In the genomic region with DNA sequence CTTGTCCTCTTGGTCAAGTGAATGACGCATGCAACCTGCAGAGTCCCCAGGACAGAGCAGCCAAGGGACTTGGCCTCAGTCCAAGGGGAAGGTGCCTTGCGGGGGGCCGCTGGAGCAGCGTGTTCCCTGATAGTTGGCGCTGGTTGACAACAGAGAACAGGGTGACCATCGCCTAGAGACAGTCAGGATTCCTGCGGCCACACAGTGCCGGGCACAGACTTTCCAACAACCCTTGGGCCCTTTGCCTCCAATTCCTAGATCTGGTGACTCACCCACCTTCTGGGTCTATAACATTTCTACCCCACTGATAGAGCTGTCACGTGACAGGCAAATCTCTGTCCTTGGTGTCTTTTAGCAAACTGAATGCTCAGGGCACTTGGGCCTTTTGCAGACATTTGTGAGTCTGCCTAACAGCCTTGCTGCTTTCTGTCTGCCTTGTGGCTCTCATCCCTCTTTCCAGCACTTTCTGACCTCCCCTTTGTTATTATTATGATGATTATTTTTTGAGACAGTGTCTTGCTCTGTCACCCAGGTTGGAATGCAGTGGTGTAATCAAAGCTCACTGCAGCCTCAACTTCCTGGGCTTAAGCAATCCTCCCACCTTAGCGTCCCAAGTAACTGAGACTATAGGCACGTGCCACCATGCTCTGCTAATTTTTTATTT, we compare ENCODE assay signal across 18 cellular contexts. TPM values are rescaled to one million over a fixed set of nuclear protein-coding genes. Genes with fewer than 3 reads are reported as not detected.
DNase-seq lines count a peak whose midpoint lies in the region; ATAC-seq and TF ChIP-seq lines count a peak whose summit lies in the region.
"Had no signal": no experiment of that assay in that cellular context is flagged by ENCODE, and none has a peak within 500 bp of the region (broad histone marks: within the 10 kb centered on the region; RNA-seq: fewer than 3 reads in every experiment).

No MANE protein-coding gene starts in this region.

- 100% methylated on average over 1 of the region's 11 CpGs; no CpG with 5 or more reads in 1 of the 2 experiments for WGBS in IMR-90 (ENCODE audit: extremely low coverage in 2 of 2, insufficient read length in 1 of 2), 2 experiments
- WGBS in mesenchymal stem cell = 92% methylated on average over 11 of the region's 11 CpGs

- H3K4ac ChIP-seq in IMR-90 (ENCODE audit: low read depth, low read length) = peak overlapping the region; percentile 57
- no peak overlapping the region for H3K4ac ChIP-seq in mesenchymal stem cell (ENCODE audit: low read depth in 1 of 2, low read length in 2 of 2)

- H2BK20ac ChIP-seq in IMR-90 (ENCODE audit: low read depth, low read length) = peak overlapping the region; percentile 29

- peaks cover 90% of the 10 kb centered on the region for H3K36me3 Mint-ChIP-seq in Caco-2 (ENCODE audit: insufficient read depth, unreplicated experiment)

- no peak for TF ChIP-seq RAD21 in IMR-90 (IDR thresholded peaks at IDR 0.05; ENCODE audit: low read length)

- peak overlapping the region; percentile 70 for H2AK9ac ChIP-seq in IMR-90 (replicated peaks; ENCODE audit: low read depth, low read length, poor library complexity)

- DNase-seq in Caco-2 (no peak), IMR-90 (peak; percentile 61), brain microvascular endothelial cell (peak; percentile 14), mesenchymal stem cell (peak; percentile 28), NCI-H526 (lab: John Stamatoyannopoulos, UW) (no peak), islet precursor cell (no peak)
- DNase-seq in activated T-cell treated with anti-CD3 and anti-CD28 coated beads, Interleukin-2, amount 50 U/mL, for 48 hours = no peak
- DNase-seq: ACHN; CD8-positive, alpha-beta memory T cell; NCI-H1436 treated with DMSO at 0.1 percent for 48 hours; NCI-H2227 treated with DMSO at 0.1 percent for 48 hours; NCI-H524 treated with DMSO at 0.1 percent for 48 hours; NK-92 treated with Interleukin-12 subunit alpha and Interleukin-12 subunit beta, amount 100 ng/mL, for 24 hours; OCI-M1; Right ventricle myocardium superior had no signal

- H2BK15ac ChIP-seq in IMR-90 (ENCODE audit: low read depth, low read length) (no peak overlapping the region), mesenchymal stem cell (ENCODE audit: low read depth, poor library complexity, severe bottlenecking) (no peak overlapping the region)

- H4K5ac ChIP-seq in IMR-90 (ENCODE audit: low read depth, low read length) = no peak overlapping the region

- CTCF ChIA-PET in Caco-2 (lab: Charles Lee) (no interaction called here), IMR-90 (lab: Yijun Ruan, JAX) (no interaction called here)

- in situ Hi-C loops in IMR-90 (cut with MboI; ENCODE audit: low sequenced_read_pairs) (no loop called here), brain microvascular endothelial cell (cut with HindIII; ENCODE audit: low pct_ligation_motif_present, low sequenced_read_pairs) (no loop called here)

- ATAC-seq in IMR-90 (ENCODE audit: low read depth) (peak; percentile 87), HG02884 (IDR thresholded peaks at IDR 0.05; ENCODE audit: unreplicated experiment) (no peak)
- ATAC-seq: SK-N-SH treated with all-trans-retinoic acid at 6 μM for 48 hours had no signal

- dilution Hi-C loops in IMR-90 (cut with HindIII; ENCODE audit: low sequenced_read_pairs, unreplicated experiment) = no loop called here

- no peaks in the 10 kb centered on the region for H3K9me3 Mint-ChIP-seq in Caco-2 (ENCODE audit: unreplicated experiment)
- H3K9me3 Mint-ChIP-seq: CD8-positive, alpha-beta memory T cell had no signal

- no peak overlapping the region for H3K4me3 Mint-ChIP-seq in Caco-2 (ENCODE audit: unreplicated experiment)
- H3K4me3 Mint-ChIP-seq: CD8-positive, alpha-beta memory T cell had no signal

- H4K20me1 ChIP-seq in IMR-90 (ENCODE audit: insufficient read depth, low read length) = peaks cover 27% of the 10 kb centered on the region

- POLR2A ChIA-PET in Caco-2 (lab: Charles Lee) = no interaction called here
- POLR2A ChIA-PET in IMR-90 (lab: Charles Lee; ENCODE audit: unreplicated experiment) = no interaction called here

- H3K4me1 ChIP-seq in Caco-2 = no peaks in the 10 kb centered on the region
- H3K4me1 ChIP-seq in IMR-90 (ENCODE audit: control insufficient read depth, insufficient read depth, low read length) = peaks cover 5% of the 10 kb centered on the region
- peaks cover 20% of the 10 kb centered on the region for H3K4me1 ChIP-seq in mesenchymal stem cell (ENCODE audit: control insufficient read depth, insufficient read depth, low read depth, low read length)

- H3K9ac ChIP-seq in IMR-90 (ENCODE audit: low read depth, low read length) (no peak overlapping the region), mesenchymal stem cell (ENCODE audit: low read length) (no peak overlapping the region)

- H3K27ac ChIP-seq in IMR-90 (ENCODE audit: insufficient read depth, low read length) = peak overlapping the region; percentile 42
- H3K27ac ChIP-seq in brain microvascular endothelial cell = no peak overlapping the region
- no peak overlapping the region for H3K27ac ChIP-seq in mesenchymal stem cell (ENCODE audit: low read length, poor library complexity, severe bottlenecking)

- no peak overlapping the region for H3K14ac ChIP-seq in IMR-90 (replicated peaks; ENCODE audit: low read depth, low read length)
- H3K14ac ChIP-seq in mesenchymal stem cell (ENCODE audit: low read length in 2 of 2) = no peak overlapping the region

- no peak for TF ChIP-seq POLR2A in IMR-90 (IDR thresholded peaks at IDR 0.05; ENCODE audit: low read depth, low read length)

- no peak overlapping the region for H3K4me3 ChIP-seq in Caco-2 (ENCODE audit: low read depth, low read length)
- H3K4me3 ChIP-seq in IMR-90 (ENCODE audit: insufficient read depth, low read depth, low read length) = no peak overlapping the region
- no peak overlapping the region for H3K4me3 ChIP-seq in brain microvascular endothelial cell (ENCODE audit: low read depth, low read length)
- H3K4me3 ChIP-seq in mesenchymal stem cell (ENCODE audit: insufficient read depth in 1 of 2, low read depth in 1 of 2, low read length in 2 of 2) = no peak overlapping the region

- no peaks in the 10 kb centered on the region for H3K27me3 Mint-ChIP-seq in Caco-2 (ENCODE audit: insufficient read depth, unreplicated experiment)
- H3K27me3 Mint-ChIP-seq: CD8-positive, alpha-beta memory T cell had no signal

- H3K27me3 ChIP-seq in Caco-2 (replicated peaks; ENCODE audit: control insufficient read depth, insufficient read depth, low read length) (no peaks in the 10 kb centered on the region), IMR-90 (ENCODE audit: control insufficient read depth, insufficient read depth, low read length) (no peaks in the 10 kb centered on the region), brain microvascular endothelial cell (replicated peaks) (no peaks in the 10 kb centered on the region), mesenchymal stem cell (ENCODE audit: control insufficient read depth in 1 of 2, insufficient read depth in 1 of 2, low read length in 2 of 2) (no peaks in the 10 kb centered on the region)

- H4K91ac ChIP-seq in IMR-90 (ENCODE audit: insufficient read depth, low read depth, low read length) (no peak overlapping the region; the same call in 1 of the 2 replicates), mesenchymal stem cell (ENCODE audit: low read length) (no peak overlapping the region)

- H2AK5ac ChIP-seq in IMR-90 (ENCODE audit: low read depth, low read length) (peak overlapping the region; percentile 44), mesenchymal stem cell (ENCODE audit: low read length, severe bottlenecking) (no peak overlapping the region)

- H2AFZ ChIP-seq in IMR-90 (replicated peaks; ENCODE audit: low read length, poor library complexity) (peak overlapping the region; percentile 58), mesenchymal stem cell (ENCODE audit: low read depth, low read length) (no peak overlapping the region)

- H3K18ac ChIP-seq in IMR-90 (ENCODE audit: low read depth, low read length) (peak overlapping the region; percentile 7; the same call in 1 of the 2 replicates), mesenchymal stem cell (ENCODE audit: low read depth in 1 of 2, low read length in 2 of 2) (no peak overlapping the region)

- H4K8ac ChIP-seq in IMR-90 (ENCODE audit: low read depth in 2 of 2, low read length in 2 of 2) (no peak overlapping the region; a peak in 1 of 4 replicates), mesenchymal stem cell (ENCODE audit: low read length) (no peak overlapping the region)

- peak overlapping the region; percentile 81 for H2BK5ac ChIP-seq in IMR-90 (ENCODE audit: low read depth, low read length, poor library complexity, severe bottlenecking)
- H2BK5ac ChIP-seq in mesenchymal stem cell (ENCODE audit: low read depth, low read length, poor library complexity, severe bottlenecking) = no peak overlapping the region

- H3K79me1 ChIP-seq in IMR-90 (ENCODE audit: low read depth in 1 of 2, low read length in 2 of 2) = peaks cover 11 to 69% of the 10 kb centered on the region in 2 experiments
- H3K79me1 ChIP-seq in mesenchymal stem cell (replicated peaks; ENCODE audit: low read length, poor library complexity, severe bottlenecking) = peaks cover 19% of the 10 kb centered on the region

- H3K9me1 ChIP-seq in IMR-90 (ENCODE audit: insufficient read depth, low read length) = peaks cover 20% of the 10 kb centered on the region

- H2BK12ac ChIP-seq in mesenchymal stem cell (ENCODE audit: low read length in 2 of 2) = no peak overlapping the region

- H3K23ac ChIP-seq in IMR-90 (ENCODE audit: low read depth, low read length) (no peak overlapping the region), mesenchymal stem cell (ENCODE audit: low read length in 2 of 2) (no peak overlapping the region)

- peaks cover 5% of the 10 kb centered on the region for H3K36me3 ChIP-seq in Caco-2 (ENCODE audit: control insufficient read depth, insufficient read depth, low read length)
- H3K36me3 ChIP-seq in IMR-90 (ENCODE audit: control insufficient read depth, insufficient read depth, low read length) = peaks cover 39% of the 10 kb centered on the region
- peaks cover 26% of the 10 kb centered on the region for H3K36me3 ChIP-seq in brain microvascular endothelial cell (replicated peaks)
- H3K36me3 ChIP-seq in mesenchymal stem cell (ENCODE audit: control insufficient read depth in 1 of 2, insufficient read depth in 2 of 2, low read depth in 1 of 2, low read length in 2 of 2) = peaks cover 44 to 68% of the 10 kb centered on the region in 2 experiments

- no peaks in the 10 kb centered on the region for H3K4me1 Mint-ChIP-seq in Caco-2 (ENCODE audit: low read depth, unreplicated experiment)
- H3K4me1 Mint-ChIP-seq: CD8-positive, alpha-beta memory T cell had no signal

- no TSS peak for BruUV-seq in Caco-2 (replicated peaks; lab: Mats Ljungman, UMichigan)
- BruUV-seq in IMR-90 (replicated peaks; lab: Mats Ljungman, UMichigan) = no TSS peak

- no peak overlapping the region for H3K56ac ChIP-seq in IMR-90 (ENCODE audit: extremely low read depth, insufficient read depth, low read length)

- peak overlapping the region; percentile 7; the same call in 1 of the 2 replicates for H3K4me2 ChIP-seq in IMR-90 (ENCODE audit: low read depth, low read length)
- no peak overlapping the region for H3K4me2 ChIP-seq in mesenchymal stem cell (ENCODE audit: low read length, poor library complexity, severe bottlenecking)

- H2BK120ac ChIP-seq in IMR-90 (ENCODE audit: low read depth, low read length) (peak overlapping the region; percentile 50; the same call in 1 of the 2 replicates), mesenchymal stem cell (ENCODE audit: low read depth, low read length) (no peak overlapping the region)

- H3K27ac Mint-ChIP-seq in Caco-2 (ENCODE audit: unreplicated experiment) = peak overlapping the region; percentile 42
- H3K27ac Mint-ChIP-seq: CD8-positive, alpha-beta memory T cell had no signal

- H3K9me3 ChIP-seq in Caco-2 = no peaks in the 10 kb centered on the region
- no peaks in the 10 kb centered on the region for H3K9me3 ChIP-seq in IMR-90 (ENCODE audit: control insufficient read depth, insufficient read depth, low read length)
- H3K9me3 ChIP-seq in mesenchymal stem cell (ENCODE audit: control insufficient read depth, low read length) = no peaks in the 10 kb centered on the region

- intact Hi-C loops in Caco-2 (cut with micrococcal nuclease; ENCODE audit: unreplicated experiment) (no loop called here), IMR-90 (cut with micrococcal nuclease) (no loop called here)

- TF ChIP-seq CTCF in Caco-2 (IDR thresholded peaks at IDR 0.05; ENCODE audit: insufficient read depth in 1 of 2, low read depth in 1 of 2, low read length in 1 of 2, severe bottlenecking in 1 of 2, unreplicated experiment in 1 of 2) = no peak
- TF ChIP-seq CTCF in IMR-90 (conservative IDR thresholded peaks at IDR 0.05; ENCODE audit: low read depth, low read length) = no peak
- TF ChIP-seq CTCF in brain microvascular endothelial cell (IDR thresholded peaks at IDR 0.05; ENCODE audit: low read depth, low read length, missing control alignments) = no peak

RNA-seq across cellular contexts. Expression of gene TEDC2, which starts 11.9 kb away (rescaled TPM):
- total RNA-seq in Caco-2 (2022) (29.0 and 30.6 TPM in 2 replicates), IMR-90 (2012; rRNA removed) (3.6 TPM in 2 replicates)
- 7.3 and 10.8 TPM in 2 replicates for polyA plus RNA-seq in IMR-90 (2012; rRNA removed)
- polyA plus RNA-seq in IMR-90 (2012; cell fraction: cytosol; rRNA removed) = 5.2 and 6.1 TPM in 2 replicates
- 17.1 and 61.0 TPM in 2 replicates for polyA plus RNA-seq in IMR-90 (2012; cell fraction: nucleus; rRNA removed; ENCODE audit: low replicate concordance)
- 3.4 TPM for polyA plus RNA-seq in mesenchymal stem cell (2013, experiment 1 of 2)
- polyA plus RNA-seq in mesenchymal stem cell (2013, experiment 2 of 2) = 3.5 TPM

RNA-seq across cellular contexts. Expression of gene CCNF, which starts 18.8 kb away (rescaled TPM):
- total RNA-seq in Caco-2 (2022) = 48.7 and 52.4 TPM in 2 replicates
- 19.2 and 20.1 TPM in 2 replicates for total RNA-seq in IMR-90 (2012; rRNA removed)
- polyA plus RNA-seq in IMR-90 (2012; rRNA removed) = 7.8 and 8.2 TPM in 2 replicates
- polyA plus RNA-seq in IMR-90 (2012; cell fraction: cytosol; rRNA removed) = 5.4 and 6.1 TPM in 2 replicates
- polyA plus RNA-seq in IMR-90 (2012; cell fraction: nucleus; rRNA removed; ENCODE audit: low replicate concordance) = 7.7 and 18.3 TPM in 2 replicates
- 2.7 TPM for polyA plus RNA-seq in mesenchymal stem cell (2013, experiment 1 of 2)
- 2.7 TPM for polyA plus RNA-seq in mesenchymal stem cell (2013, experiment 2 of 2)

RNA-seq across cellular contexts. Expression of gene NTN3, which starts 23.0 kb away (rescaled TPM):
- total RNA-seq in Caco-2 (2022) = 0.30 and 0.39 TPM in 2 replicates
- total RNA-seq in IMR-90 (2012; rRNA removed) = 0.18 and 0.28 TPM in 2 replicates
- polyA plus RNA-seq in IMR-90 (2012; rRNA removed) = 0.38 and 0.72 TPM in 2 replicates
- 0.44 and 0.96 TPM in 2 replicates for polyA plus RNA-seq in IMR-90 (2012; cell fraction: cytosol; rRNA removed)
- 0.72 and 2.1 TPM in 2 replicates for polyA plus RNA-seq in IMR-90 (2012; cell fraction: nucleus; rRNA removed; ENCODE audit: low replicate concordance)
- polyA plus RNA-seq in mesenchymal stem cell (2013, experiment 1 of 2) = 0.14 TPM
- 0.15 TPM for polyA plus RNA-seq in mesenchymal stem cell (2013, experiment 2 of 2)
- total RNA-seq: CD8-positive, alpha-beta memory T cell; HT1080 had no signal
- polyA plus RNA-seq: CD8-positive, alpha-beta memory T cell had no signal

RNA-seq across cellular contexts. Expression of gene TBC1D24, which starts 26.9 kb away (rescaled TPM):
- total RNA-seq in Caco-2 (2022) = 20.8 and 22.6 TPM in 2 replicates
- total RNA-seq in IMR-90 (2012; rRNA removed) = 7.5 and 8.6 TPM in 2 replicates
- 13.4 and 16.2 TPM in 2 replicates for polyA plus RNA-seq in IMR-90 (2012; rRNA removed)
- 6.5 and 11.7 TPM in 2 replicates for polyA plus RNA-seq in IMR-90 (2012; cell fraction: cytosol; rRNA removed)
- polyA plus RNA-seq in IMR-90 (2012; cell fraction: nucleus; rRNA removed; ENCODE audit: low replicate concordance) = 28.4 and 53.0 TPM in 2 replicates
- 4.9 TPM for polyA plus RNA-seq in mesenchymal stem cell (2013, experiment 1 of 2)
- 4.1 TPM for polyA plus RNA-seq in mesenchymal stem cell (2013, experiment 2 of 2)

Comparison
In these comparisons a context has a peak if more than half of its experiments do, and no peak if none do; other contexts are left out.
1. DNase-seq: peak in IMR-90 (single experiment), brain microvascular endothelial cell (single experiment) and mesenchymal stem cell (single experiment); none in Caco-2 (0 of 2), activated T-cell treated with anti-CD3 and anti-CD28 coated beads, Interleukin-2, amount 50 U/mL, for 48 hours (0 of 2), NCI-H526 (0 of 2) and islet precursor cell (single experiment).